12 cellular contexts compared by ENCODE assay signal in genomic region chr7:120990468-120991118, GRCh38. TPM values are rescaled to one million over a fixed set of nuclear protein-coding genes. Genes with fewer than 3 reads are reported as not detected.
DNase-seq lines count a peak whose midpoint lies in the region; ATAC-seq, FAIRE-seq and TF ChIP-seq lines count a peak whose summit lies in the region.
"Had no signal": no experiment of that assay in that cellular context is flagged by ENCODE, and none has a peak within 500 bp of the region (broad histone marks: within the 10 kb centered on the region; RNA-seq: fewer than 3 reads in every experiment).

No MANE protein-coding gene starts in this region.

- H3K27ac ChIP-seq in KMS-11 (peak overlapping the region; percentile 20; the same call in 1 of the 2 replicates), gastrocnemius medialis (peak overlapping the region; percentile 91 to 98 (median 94))

- DNase-seq in AG10803 (ENCODE audit: low read depth), result no peak
- no peak for DNase-seq in fibroblast of mammary gland (ENCODE audit: low read depth)
- DNase-seq in gastrocnemius medialis, result no peak
- no peak for DNase-seq in T-helper 2 cell treated with Interferon-gamma antibody and Interleukin-4, amounts not matched to agents 5 μg/mL and 100 μg/mL, for 36 hours (ENCODE audit: low spot score)
- DNase-seq in D721Med (ENCODE audit: insufficient read length, low spot score), result no peak
- DNase-seq in superior temporal gyrus (ENCODE audit: extremely low spot score), result no peak
- DNase-seq: body of pancreas, left colon, NCI-H146 had no signal

- no peak overlapping the region for H3K9ac ChIP-seq in KMS-11

- no peaks in the 10 kb centered on the region for H3K36me3 Mint-ChIP-seq in T-helper 2 cell treated with Interferon-gamma antibody and Interleukin-4, amounts not matched to agents 5 μg/mL and 100 μg/mL, for 36 hours (ENCODE audit: low read depth)

- H3K4me3 ChIP-seq in AG10803 (ENCODE audit: low read length) (peak overlapping the region; percentile 68), KMS-11 (IDR thresholded peaks at IDR 0.05; ENCODE audit: insufficient read depth, low read depth, low read length) (no peak overlapping the region), fibroblast of mammary gland (ENCODE audit: control insufficient read depth, low read depth, low read length) (peak overlapping the region; percentile 70), gastrocnemius medialis (peak overlapping the region; percentile 65 to 72 (median 66))
- H3K4me3 ChIP-seq: body of pancreas had no signal

- TF ChIP-seq CTCF in AG10803 (conservative IDR thresholded peaks at IDR 0.05; ENCODE audit: low read length), result no peak
- no peak for TF ChIP-seq CTCF in KMS-11 (conservative IDR thresholded peaks at IDR 0.05; ENCODE audit: low read depth, low read length)
- TF ChIP-seq CTCF in fibroblast of mammary gland (conservative IDR thresholded peaks at IDR 0.05; ENCODE audit: control insufficient read depth, insufficient read depth, low read depth, low read length), result no peak
- no peak for TF ChIP-seq CTCF in gastrocnemius medialis (IDR thresholded peaks at IDR 0.05 in 4 of 5, conservative IDR thresholded peaks at IDR 0.05 in 1 of 5)
- TF ChIP-seq CTCF in D721Med (IDR thresholded peaks at IDR 0.05; ENCODE audit: insufficient read depth, missing control alignments), result no peak

- H3K36me3 ChIP-seq in KMS-11 (ENCODE audit: insufficient read depth) (no peaks in the 10 kb centered on the region), gastrocnemius medialis (no peaks in the 10 kb centered on the region)

- no peak for FAIRE-seq in D721Med (lab: Jason Lieb, UNC)

- H3K27ac Mint-ChIP-seq in T-helper 2 cell treated with Interferon-gamma antibody and Interleukin-4, amounts not matched to agents 5 μg/mL and 100 μg/mL, for 36 hours, result no peak overlapping the region

- no peaks in the 10 kb centered on the region; the same call in 1 of the 2 replicates for H3K27me3 ChIP-seq in KMS-11 (ENCODE audit: insufficient read depth, low read depth)
- no peaks in the 10 kb centered on the region for H3K27me3 ChIP-seq in gastrocnemius medialis

- H3K4me1 ChIP-seq in KMS-11 (ENCODE audit: low read depth, poor library complexity, severe bottlenecking) (peaks cover 69% of the 10 kb centered on the region), gastrocnemius medialis (peaks cover 25 to 42% of the 10 kb centered on the region in 2 donors)

- intact Hi-C loops in gastrocnemius medialis (cut with DNase I; ENCODE audit: low total_unique reads), result loop anchor here (10.0 kb wide), 1 partner anchor 204 kb away; no protein-coding TSS in a partner anchor

- ATAC-seq in gastrocnemius medialis (no peak), GM21786 (IDR thresholded peaks at IDR 0.05; ENCODE audit: unreplicated experiment) (no peak)
- ATAC-seq: body of pancreas, esophagus mucosa, left colon had no signal

- H3K27me3 Mint-ChIP-seq in T-helper 2 cell treated with Interferon-gamma antibody and Interleukin-4, amounts not matched to agents 5 μg/mL and 100 μg/mL, for 36 hours (ENCODE audit: low read depth), result peaks cover 72% of the 10 kb centered on the region

- no peaks in the 10 kb centered on the region for H3K9me3 Mint-ChIP-seq in T-helper 2 cell treated with Interferon-gamma antibody and Interleukin-4, amounts not matched to agents 5 μg/mL and 100 μg/mL, for 36 hours

- peak overlapping the region; percentile 86 for H3K4me2 ChIP-seq in KMS-11

- H3K79me2 ChIP-seq in KMS-11 (ENCODE audit: insufficient read depth, low read depth), result no peaks in the 10 kb centered on the region

- peaks cover 19% of the 10 kb centered on the region for H3K4me1 Mint-ChIP-seq in T-helper 2 cell treated with Interferon-gamma antibody and Interleukin-4, amounts not matched to agents 5 μg/mL and 100 μg/mL, for 36 hours (ENCODE audit: low read depth)

- H4K20me1 ChIP-seq in KMS-11 (ENCODE audit: insufficient read depth), result no peaks in the 10 kb centered on the region

- H2AFZ ChIP-seq in KMS-11 (ENCODE audit: low read depth), result peak overlapping the region; percentile 2; the same call in 1 of the 2 replicates

- H3K4me3 Mint-ChIP-seq in T-helper 2 cell treated with Interferon-gamma antibody and Interleukin-4, amounts not matched to agents 5 μg/mL and 100 μg/mL, for 36 hours, result no peak overlapping the region

- in situ Hi-C loops in gastrocnemius medialis (cut with MboI; ENCODE audit: low sequenced_read_pairs in 4 of 4), result loop anchor here in 2 of 4 donors (5.0 to 10.0 kb wide), 2 partner anchors 84 to 92 kb away; no protein-coding TSS in a partner anchor

- TF ChIP-seq POLR2A in gastrocnemius medialis (IDR thresholded peaks at IDR 0.05), result no peak

- H3K9me3 ChIP-seq in gastrocnemius medialis, result no peaks in the 10 kb centered on the region
- H3K9me3 ChIP-seq: body of pancreas had no signal

RNA-seq across cellular contexts. Expression of gene CPED1, which starts 2.1 kb away (rescaled TPM):
- total RNA-seq in gastrocnemius medialis, result 10 to 100 TPM in 3 of 4 donors, 1 to 10 TPM in 1; 4.8 to 35.5 (median 34.1) TPM

RNA-seq across cellular contexts. Expression of gene ING3, which starts 40.0 kb away (rescaled TPM):
- total RNA-seq in gastrocnemius medialis, result 1 to 10 TPM; 5.8 to 9.9 (median 6.7) TPM
